2 cellular contexts compared by ENCODE assay signal in genomic region chr6:157831424-157832249, GRCh38.
TF ChIP-seq lines count a peak whose summit lies in the region.

No MANE protein-coding gene starts in this region.

TF ChIP-seq in SK-N-SH, 30 proteins besides CTCF, POLR2A, EP300 and RAD21 (continued from another document):
- no peak for TF ChIP-seq REST (IDR thresholded peaks at IDR 0.05; ENCODE audit: low read depth, low read length)
- no peak for TF ChIP-seq IRF3 (IDR thresholded peaks at IDR 0.05; ENCODE audit: low read depth, low read length)
- TF ChIP-seq RCOR1 (IDR thresholded peaks at IDR 0.05; ENCODE audit: low read length), result no peak
- TF ChIP-seq MEF2A (IDR thresholded peaks at IDR 0.05; ENCODE audit: borderline replicate concordance, low read depth), result no peak
- TF ChIP-seq SMC3 (IDR thresholded peaks at IDR 0.05; ENCODE audit: low read depth, low read length), result no peak
- TF ChIP-seq CHD2 (IDR thresholded peaks at IDR 0.05; ENCODE audit: low read length, partially characterized antibody), result no peak
- no peak for TF ChIP-seq NFIC (IDR thresholded peaks at IDR 0.05; ENCODE audit: borderline replicate concordance)
- TF ChIP-seq FOSL2 (IDR thresholded peaks at IDR 0.05; ENCODE audit: borderline replicate concordance, low read depth), result no peak
- no peak for TF ChIP-seq RFX5 (IDR thresholded peaks at IDR 0.05; ENCODE audit: low read length)
- no peak for TF ChIP-seq TCF12 (IDR thresholded peaks at IDR 0.05)
- no peak for TF ChIP-seq GABPA (IDR thresholded peaks at IDR 0.05; ENCODE audit: low read depth)
- no peak for TF ChIP-seq NRF1 (IDR thresholded peaks at IDR 0.05; ENCODE audit: low read depth, low read length)

TF ChIP-seq in SK-N-SH treated with all-trans-retinoic acid at 6 μM for 48 hours, 23 proteins besides CTCF, POLR2A, EP300 and RAD21 (continued from another document):
- TF ChIP-seq TSHZ2 (CRISPR knock-in tag; IDR thresholded peaks at IDR 0.05) (no peak), CSRNP3 (CRISPR knock-in tag; IDR thresholded peaks at IDR 0.05) (no peak), ISL1 (CRISPR knock-in tag; IDR thresholded peaks at IDR 0.05) (no peak), ZFP30 (CRISPR knock-in tag; IDR thresholded peaks at IDR 0.05) (no peak), CREB5 (CRISPR knock-in tag; IDR thresholded peaks at IDR 0.05; ENCODE audit: low read depth) (no peak), POU6F1 (CRISPR knock-in tag; IDR thresholded peaks at IDR 0.05; ENCODE audit: borderline replicate concordance, low read depth) (no peak), SNAI2 (CRISPR knock-in tag; IDR thresholded peaks at IDR 0.05) (no peak), TCF4 (CRISPR knock-in tag; IDR thresholded peaks at IDR 0.05; ENCODE audit: borderline replicate concordance) (no peak)
